8 cellular contexts compared by ENCODE assay signal in genomic region chr11:66568124-66568916, GRCh38. TPM values are rescaled to one million over a fixed set of nuclear protein-coding genes. Genes with fewer than 3 reads are reported as not detected.
DNase-seq lines count a peak whose midpoint lies in the region; ATAC-seq and TF ChIP-seq lines count a peak whose summit lies in the region.

CTSF (minus strand) TSS chr11:66568606; CDS start chr11:66568486, 120 bp downstream.

- no peak for ATAC-seq in HG03175 (IDR thresholded peaks at IDR 0.05; ENCODE audit: unreplicated experiment)

- H3K9me3 Mint-ChIP-seq in endodermal cell = peaks cover 29% of the 10 kb centered on the region

- peaks cover 19% of the 10 kb centered on the region for H3K9me3 ChIP-seq in endodermal cell (ENCODE audit: control insufficient read depth, low read length)

- H3K36me3 ChIP-seq in endodermal cell (ENCODE audit: control insufficient read depth, insufficient read depth, low read length) = no peaks in the 10 kb centered on the region

- DNase-seq in AG20443 (ENCODE audit: low spot score) = peak; percentile 98
- peak; percentile 48 for DNase-seq in HCEC 1CT
- peak; percentile 50 for DNase-seq in NCI-H748 treated with DMSO at 0.1 percent for 48 hours (lab: John Stamatoyannopoulos, UW)
- DNase-seq in activated CD8-positive, alpha-beta memory T cell treated with anti-CD3 and anti-CD28 coated beads, Interleukin-2, amount 50 U/mL, for 48 hours = peak; percentile 87
- DNase-seq in endodermal cell = peak; percentile 70
- peak; percentile 82 for DNase-seq in middle frontal gyrus (ENCODE audit: extremely low spot score, low spot score)
- peak; percentile 31 to 60 for DNase-seq in stimulated activated CD8-positive, alpha-beta memory T cell treated with anti-CD3 and anti-CD28 coated beads, Interleukin-4, amount 100 ng/mL, for 4 hours (ENCODE audit: low read depth in 2 of 2, low spot score in 1 of 2)

- no peaks in the 10 kb centered on the region for H3K27me3 ChIP-seq in endodermal cell (ENCODE audit: control insufficient read depth, insufficient read depth, low read length, poor library complexity, severe bottlenecking)

- no peak within 1 kb of the TSS for H3K9ac ChIP-seq in endodermal cell (ENCODE audit: extremely low read depth, low read length, poor library complexity, severe bottlenecking)

- peaks cover 13% of the 10 kb centered on the region for H3K4me1 Mint-ChIP-seq in endodermal cell

- no peak within 1 kb of the TSS for H3K27ac ChIP-seq in endodermal cell (ENCODE audit: low read depth, low read length)

- no peak for TF ChIP-seq CTCF in endodermal cell (conservative IDR thresholded peaks at IDR 0.05)

- H3K4me3 Mint-ChIP-seq in endodermal cell = no peak within 1 kb of the TSS

- H3K36me3 Mint-ChIP-seq in endodermal cell (ENCODE audit: low read depth) = no peaks in the 10 kb centered on the region

- H3K27me3 Mint-ChIP-seq in endodermal cell (ENCODE audit: insufficient read depth) = peaks cover 4% of the 10 kb centered on the region

- no peak within 1 kb of the TSS for H3K4me3 ChIP-seq in endodermal cell (ENCODE audit: low read length)

- peaks cover 6% of the 10 kb centered on the region for H3K4me1 ChIP-seq in endodermal cell (ENCODE audit: control insufficient read depth, insufficient read depth, low read length)

- no peak within 1 kb of the TSS for H3K27ac Mint-ChIP-seq in endodermal cell

- WGBS in endodermal cell (ENCODE audit: insufficient coverage in 1 of 2, insufficient read length in 1 of 2), 2 experiments = 77 to 82% methylated on average over 65 to 77 of the region's 77 CpGs

RNA-seq across cellular contexts. Expression of gene CTSF, which starts in this region (rescaled TPM):
- 10 to 100 TPM in 1 of 2 donors, 1 to 10 TPM in 1; 5.0 to 18.6 TPM for total RNA-seq in endodermal cell
- polyA plus RNA-seq in endodermal cell (2013, experiment 1 of 2) = 8.6 TPM
- 7.7 TPM for polyA plus RNA-seq in endodermal cell (2013, experiment 2 of 2)

Comparison
In these comparisons a context has a peak if more than half of its experiments do, and no peak if none do; other contexts are left out.
1. DNase-seq: peak in every context shown above with its lines; median percentile 98 in AG20443; 87 in activated CD8-positive, alpha-beta memory T cell treated with anti-CD3 and anti-CD28 coated beads, Interleukin-2, amount 50 U/mL, for 48 hours; 82 in middle frontal gyrus; 70 in endodermal cell; 50 in NCI-H748 treated with DMSO at 0.1 percent for 48 hours; 48 in HCEC 1CT; 46 in stimulated activated CD8-positive, alpha-beta memory T cell treated with anti-CD3 and anti-CD28 coated beads, Interleukin-4, amount 100 ng/mL, for 4 hours.